ENCODE assay signal across 15 cellular contexts in the genomic region with DNA sequence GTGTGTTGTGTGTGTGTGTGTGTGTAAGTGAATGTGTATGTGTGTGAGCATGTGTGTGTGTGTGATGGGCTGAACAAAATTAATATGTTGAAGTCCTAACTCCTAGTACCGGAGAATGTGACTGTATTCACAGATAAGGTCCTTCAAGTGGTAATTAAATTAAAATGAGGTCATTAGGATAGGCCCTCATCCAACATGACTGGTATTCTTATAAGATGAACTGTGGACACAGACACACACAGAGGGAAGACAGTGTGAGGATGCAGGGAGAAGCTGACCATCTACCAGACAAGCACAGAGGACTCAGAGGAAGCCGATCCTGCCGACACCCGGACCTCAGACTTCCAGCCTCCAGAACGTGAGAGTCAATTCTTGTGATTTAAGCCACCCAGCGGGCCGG.
A peak's percentile ranks its signal among the peaks of the same experiment; 100 is the strongest.
DNase-seq lines count a peak whose midpoint lies in the region; ATAC-seq, FAIRE-seq and TF ChIP-seq lines count a peak whose summit lies in the region.
"Had no signal": no experiment of that assay in that cellular context is flagged by ENCODE, and none has a peak within 500 bp of the region (broad histone marks: within the 10 kb centered on the region; RNA-seq: fewer than 3 reads in every experiment).

No MANE protein-coding gene starts in this region.

- H3K18ac ChIP-seq in H1 (ENCODE audit: extremely low read depth, low read length): no peak overlapping the region

- H3K9me3 ChIP-seq in BLaER1: peaks cover 15% of the 10 kb centered on the region; the same call in 1 of the 2 replicates
- H3K9me3 ChIP-seq in HEK293 (ENCODE audit: control insufficient read depth, insufficient read depth, low read depth, low read length): no peaks in the 10 kb centered on the region
- no peaks in the 10 kb centered on the region; a peak in 1 of 4 replicates for H3K9me3 ChIP-seq in H1 (ENCODE audit: insufficient read depth in 2 of 2, low read depth in 1 of 2, low read length in 1 of 2)
- no peaks in the 10 kb centered on the region for H3K9me3 ChIP-seq in right cardiac atrium (ENCODE audit: control insufficient read depth, low read length)
- H3K9me3 ChIP-seq in BE2C: no peaks in the 10 kb centered on the region
- H3K9me3 ChIP-seq: Caco-2 had no signal

- no peak overlapping the region for H2AK5ac ChIP-seq in H1 (ENCODE audit: low read depth, low read length)

- H2BK20ac ChIP-seq in H1 (ENCODE audit: low read length): no peak overlapping the region

- H3K4me3 ChIP-seq in BLaER1: no peak overlapping the region
- H3K4me3 ChIP-seq in HEK293 (ENCODE audit: low read depth, low read length): no peak overlapping the region
- no peak overlapping the region for H3K4me3 ChIP-seq in H1 (ENCODE audit: extremely low read depth in 1 of 4, insufficient read depth in 2 of 4, low read depth in 3 of 4, low read length in 4 of 4)
- H3K4me3 ChIP-seq in right cardiac atrium (ENCODE audit: low read length): no peak overlapping the region
- no peak overlapping the region for H3K4me3 ChIP-seq in BE2C (ENCODE audit: low read depth, low read length)

- peak; percentile 13 to 38 for ATAC-seq in right cardiac atrium
- ATAC-seq in activated naive CD8-positive, alpha-beta T cell treated with anti-CD3 and anti-CD28 coated beads, Interleukin-2, amount 50 U/mL, for 24 hours: no peak
- ATAC-seq: HCT116 had no signal

- no peak overlapping the region for H3K14ac ChIP-seq in H1 (ENCODE audit: insufficient read length)

- intact Hi-C loops in right cardiac atrium (cut with DNase I): no loop called here

- H3K36me3 Mint-ChIP-seq in activated naive CD8-positive, alpha-beta T cell treated with anti-CD3 and anti-CD28 coated beads, Interleukin-2, amount 50 U/mL, for 24 hours (ENCODE audit: low read depth): no peaks in the 10 kb centered on the region

- H2BK120ac ChIP-seq in H1 (replicated peaks; ENCODE audit: low read depth, low read length): no peak overlapping the region

- H3K4me1 Mint-ChIP-seq in activated naive CD8-positive, alpha-beta T cell treated with anti-CD3 and anti-CD28 coated beads, Interleukin-2, amount 50 U/mL, for 24 hours: no peaks in the 10 kb centered on the region
- H3K4me1 Mint-ChIP-seq: B cell had no signal

- H4K91ac ChIP-seq in H1 (replicated peaks; ENCODE audit: insufficient read length, low read length): no peak overlapping the region

- 0 out of 2 replicates have a peak overlapping the region, but pooled peaks have one; percentile 52 for H2BK12ac ChIP-seq in H1 (ENCODE audit: low read depth, low read length)

- TF ChIP-seq CTCF in HEK293 (tag by site-specific recombination; IDR thresholded peaks at IDR 0.05) (no peak), H1 (IDR thresholded peaks at IDR 0.05; ENCODE audit: control extremely low read depth in 1 of 3, insufficient read depth in 1 of 3, low read depth in 1 of 3, low read length in 3 of 3) (no peak), BE2C (IDR thresholded peaks at IDR 0.05; ENCODE audit: low read depth, low read length) (no peak)

- no peak overlapping the region for H3K27ac Mint-ChIP-seq in activated naive CD8-positive, alpha-beta T cell treated with anti-CD3 and anti-CD28 coated beads, Interleukin-2, amount 50 U/mL, for 24 hours
- H3K27ac Mint-ChIP-seq: B cell; CD4-positive, alpha-beta T cell had no signal

- H3K27me3 Mint-ChIP-seq in activated naive CD8-positive, alpha-beta T cell treated with anti-CD3 and anti-CD28 coated beads, Interleukin-2, amount 50 U/mL, for 24 hours: peaks cover 23% of the 10 kb centered on the region

- no peak overlapping the region for H3K9ac ChIP-seq in BLaER1
- H3K9ac ChIP-seq in H1 (replicated peaks in 1 of 4; ENCODE audit: extremely low read depth in 1 of 4, low read depth in 3 of 4, low read length in 3 of 4): no peak overlapping the region
- H3K9ac ChIP-seq: KMS-11 had no signal

- no peak overlapping the region for H3K23ac ChIP-seq in H1 (ENCODE audit: insufficient read length)

- H2AFZ ChIP-seq in H1 (ENCODE audit: low read length): no peak overlapping the region

- TF ChIP-seq EP300 in H1 (IDR thresholded peaks at IDR 0.05; ENCODE audit: borderline replicate concordance in 1 of 2, low read depth in 2 of 2, low read length in 2 of 2): no peak

- H4K8ac ChIP-seq in H1 (ENCODE audit: extremely low read depth, insufficient read depth, low read length): no peak overlapping the region

- H4K5ac ChIP-seq in H1 (ENCODE audit: insufficient read length, low read depth, low read length): no peak overlapping the region

- H3K4me2 ChIP-seq in BLaER1 (peak overlapping the region; percentile 70), H1 (ENCODE audit: insufficient read depth in 1 of 2, low read depth in 2 of 2, low read length in 2 of 2) (peak overlapping the region in 1 of 2 experiments; percentile 4; a peak in 1 of 4 replicates)
- H3K4me2 ChIP-seq: KMS-11 had no signal

- H3K4ac ChIP-seq in H1 (replicated peaks; ENCODE audit: insufficient read length, low read depth, low read length): no peak overlapping the region

- H3K4me1 ChIP-seq in BLaER1 (peaks cover 31% of the 10 kb centered on the region), HEK293 (ENCODE audit: control insufficient read depth, insufficient read depth, low read length) (no peaks in the 10 kb centered on the region), H1 (replicated peaks in 1 of 4; ENCODE audit: control insufficient read depth in 3 of 4, insufficient read depth in 4 of 4, low read length in 3 of 4) (peaks cover 6 to 22% (median 14%) of the 10 kb centered on the region in 4 experiments), right cardiac atrium (ENCODE audit: control insufficient read depth, insufficient read depth, low read length) (no peaks in the 10 kb centered on the region), BE2C (peaks cover 9% of the 10 kb centered on the region)
- H3K4me1 ChIP-seq: Caco-2 had no signal

- POLR2A ChIA-PET in HEK293 (lab: Yijun Ruan, JAX) (no interaction called here), H1 (lab: Charles Lee; ENCODE audit: partially characterized antibody) (interaction anchor here (1.0 kb wide), 1 partner anchor 174 kb away, joined by 3 read pairs; no protein-coding TSS in a partner anchor)

- no peak overlapping the region for H3K27ac ChIP-seq in BLaER1
- no peak overlapping the region for H3K27ac ChIP-seq in HEK293 (ENCODE audit: extremely low read depth, low read depth, low read length)
- no peak overlapping the region for H3K27ac ChIP-seq in H1 (ENCODE audit: low read depth, low read length)
- H3K27ac ChIP-seq in right cardiac atrium (ENCODE audit: low read length): no peak overlapping the region
- H3K27ac ChIP-seq: KMS-11 had no signal

- no peaks in the 10 kb centered on the region for H3K27me3 ChIP-seq in BLaER1
- H3K27me3 ChIP-seq in H1 (replicated peaks in 1 of 4; ENCODE audit: control insufficient read depth in 3 of 4, extremely low read depth in 1 of 4, insufficient read depth in 3 of 4, low read length in 3 of 4): no peaks in the 10 kb centered on the region
- no peaks in the 10 kb centered on the region for H3K27me3 ChIP-seq in right cardiac atrium (ENCODE audit: control insufficient read depth, insufficient read depth)
- no peaks in the 10 kb centered on the region for H3K27me3 ChIP-seq in BE2C

- H3K23me2 ChIP-seq in H1 (ENCODE audit: low read depth, low read length): no peaks in the 10 kb centered on the region

- H3K9me3 Mint-ChIP-seq in activated naive CD8-positive, alpha-beta T cell treated with anti-CD3 and anti-CD28 coated beads, Interleukin-2, amount 50 U/mL, for 24 hours: no peaks in the 10 kb centered on the region
- H3K9me3 Mint-ChIP-seq: CD4-positive, alpha-beta T cell had no signal

- no peak for TF ChIP-seq RAD21 in H1 (IDR thresholded peaks at IDR 0.05 in 1 of 2, conservative IDR thresholded peaks at IDR 0.05 in 1 of 2; ENCODE audit: low read depth in 2 of 2, low read length in 2 of 2)

- no peaks in the 10 kb centered on the region for H3K79me1 ChIP-seq in H1 (ENCODE audit: low read depth, low read length)

- TF ChIP-seq POLR2A in H1 (IDR thresholded peaks at IDR 0.05; ENCODE audit: control extremely low read depth in 1 of 2, low read depth in 2 of 2, low read length in 2 of 2): no peak

- FAIRE-seq in H1 (lab: Jason Lieb, UNC): no peak
- FAIRE-seq: A204.1 had no signal

- 87% methylated on average over 7 of the region's 7 CpGs; no CpG with 5 or more reads in 1 of the 2 experiments for WGBS in H1 (ENCODE audit: extremely low coverage in 1 of 2, insufficient coverage in 1 of 2, insufficient read length in 1 of 2, insufficient replicate concordance in 2 of 2, low coverage in 1 of 2, low lambda C conversion rate in 2 of 2, missing lambda C conversion rate in 1 of 2), 2 experiments
- 54% methylated on average over 7 of the region's 7 CpGs for WGBS in right cardiac atrium

- CTCF ChIA-PET in HEK293 (lab: Yijun Ruan, JAX): no interaction called here
- CTCF ChIA-PET in H1 (lab: Charles Lee; ENCODE audit: partially characterized antibody): interaction anchor here (1.1 to 1.4 kb wide), 2 partner anchors 42 to 181 kb away, joined by 3 read pairs; no protein-coding TSS in a partner anchor

- DNase-seq in H1 (ENCODE audit: low read depth in 1 of 2, low spot score in 2 of 2) (no peak), right cardiac atrium (no peak), BE2C (no peak), hippocampal formation (lab: John Stamatoyannopoulos, UW) (no peak)
- DNase-seq in activated naive CD8-positive, alpha-beta T cell treated with anti-CD3 and anti-CD28 coated beads, Interleukin-2, amount 50 U/mL, for 24 hours: no peak
- DNase-seq: Caco-2; CD4-positive, alpha-beta T cell; DMS79 treated with DMSO at 0.1 percent for 48 hours; IMR-90 had no signal

- no peak overlapping the region for H3K4me3 Mint-ChIP-seq in activated naive CD8-positive, alpha-beta T cell treated with anti-CD3 and anti-CD28 coated beads, Interleukin-2, amount 50 U/mL, for 24 hours
- H3K4me3 Mint-ChIP-seq: B cell; CD4-positive, alpha-beta T cell had no signal

- H3K56ac ChIP-seq in H1 (replicated peaks; ENCODE audit: insufficient read length, low read depth, low read length): no peak overlapping the region

- no peaks in the 10 kb centered on the region for H3K79me2 ChIP-seq in H1 (ENCODE audit: control insufficient read depth in 1 of 2, insufficient read depth in 2 of 2, low read length in 2 of 2)

- H2BK5ac ChIP-seq in H1 (ENCODE audit: low read depth, low read length): no peak overlapping the region

- H2BK15ac ChIP-seq in H1 (ENCODE audit: low read length): 0 out of 2 replicates have a peak overlapping the region, but pooled peaks have one; percentile 6

- H4K20me1 ChIP-seq in BLaER1: no peaks in the 10 kb centered on the region
- H4K20me1 ChIP-seq in H1 (replicated peaks in 1 of 2; ENCODE audit: control insufficient read depth in 1 of 2, insufficient read depth in 2 of 2, low read length in 2 of 2): no peaks in the 10 kb centered on the region

- no peaks in the 10 kb centered on the region for H3K36me3 ChIP-seq in BLaER1
- H3K36me3 ChIP-seq in HEK293 (ENCODE audit: control insufficient read depth in 2 of 2, insufficient read depth in 1 of 2, low read length in 2 of 2): no peaks in the 10 kb centered on the region
- no peaks in the 10 kb centered on the region for H3K36me3 ChIP-seq in H1 (ENCODE audit: control insufficient read depth in 2 of 4, insufficient read depth in 4 of 4, low read length in 3 of 4)
- H3K36me3 ChIP-seq in BE2C: no peaks in the 10 kb centered on the region

TF ChIP-seq in H1, 55 proteins besides CTCF, POLR2A, EP300 and RAD21 (continues in another document):
- TF ChIP-seq RNF2 (IDR thresholded peaks at IDR 0.05; ENCODE audit: borderline replicate concordance, low read depth, low read length, missing control alignments, poor library complexity, severe bottlenecking) (no peak), ASH2L (IDR thresholded peaks at IDR 0.05; ENCODE audit: low read length) (no peak)
